ENCODE assay signal across 9 cellular contexts in the genomic region with DNA sequence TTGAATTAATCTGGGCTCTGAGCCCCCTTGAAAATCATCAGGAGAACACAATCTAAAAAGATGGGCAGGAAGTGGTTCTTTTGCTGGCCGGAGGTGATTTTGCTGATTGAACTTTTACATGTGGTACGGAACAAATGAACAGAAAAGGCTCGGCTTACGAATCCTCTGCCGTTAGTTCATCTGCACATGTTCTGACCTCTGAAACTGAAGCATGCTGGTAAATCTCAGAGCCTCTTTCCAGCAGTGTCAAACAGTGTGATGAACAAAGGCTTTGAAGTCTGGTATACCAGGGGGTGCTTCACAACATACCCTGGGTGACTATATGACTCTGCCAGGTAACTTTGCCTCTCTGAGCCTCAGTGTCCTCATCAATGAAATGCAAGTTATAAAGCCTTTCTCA.
A peak's percentile ranks its signal among the peaks of the same experiment; 100 is the strongest.
DNase-seq lines count a peak whose midpoint lies in the region; ATAC-seq and TF ChIP-seq lines count a peak whose summit lies in the region.
"Had no signal": no experiment of that assay in that cellular context is flagged by ENCODE, and none has a peak within 500 bp of the region (broad histone marks: within the 10 kb centered on the region; RNA-seq: fewer than 3 reads in every experiment).

No MANE protein-coding gene starts in this region.

- CTCF ChIA-PET in Calu3 (lab: Charles Lee), result no interaction called here

- H3K27me3 ChIP-seq in ascending aorta, result no peaks in the 10 kb centered on the region
- no peaks in the 10 kb centered on the region for H3K27me3 ChIP-seq in psoas muscle (ENCODE audit: insufficient read depth in 3 of 3, low read length in 2 of 3)

- H3K9me3 Mint-ChIP-seq in Calu3 (ENCODE audit: low read depth, unreplicated experiment), result no peaks in the 10 kb centered on the region

- no peak overlapping the region for H3K27ac Mint-ChIP-seq in Calu3 (ENCODE audit: unreplicated experiment)

- intact Hi-C loops in ascending aorta (cut with DNase I) (loop anchor here (2.0 to 10.0 kb wide), 4 partner anchors 164 to 451 kb away; a partner anchor contains a TSS), psoas muscle (cut with DNase I) (loop anchor here (10.0 kb wide), 3 partner anchors 161 to 421 kb away; a partner anchor contains a TSS), Calu3 (cut with micrococcal nuclease; ENCODE audit: unreplicated experiment) (loop anchor here (10.0 kb wide), 1 partner anchor 161 kb away; no protein-coding TSS in a partner anchor)

- H3K36me3 Mint-ChIP-seq in Calu3 (ENCODE audit: insufficient read depth, unreplicated experiment), result no peaks in the 10 kb centered on the region

- H3K4me3 Mint-ChIP-seq in Calu3 (ENCODE audit: low read depth, unreplicated experiment), result no peak overlapping the region

- H3K36me3 ChIP-seq in ascending aorta, result no peaks in the 10 kb centered on the region
- no peaks in the 10 kb centered on the region for H3K36me3 ChIP-seq in psoas muscle (ENCODE audit: insufficient read depth in 1 of 2, low read depth in 1 of 2)

- TF ChIP-seq CTCF in GM12865 (IDR thresholded peaks at IDR 0.05; ENCODE audit: insufficient read depth, low read depth, low read length, missing control alignments) (no peak), ascending aorta (IDR thresholded peaks at IDR 0.05) (no peak), psoas muscle (IDR thresholded peaks at IDR 0.05) (no peak), Calu3 (IDR thresholded peaks at IDR 0.05; ENCODE audit: unreplicated experiment) (no peak)

- BruUV-seq in Calu3 (replicated peaks; lab: Mats Ljungman, UMichigan), result no TSS peak

- peaks cover 13% of the 10 kb centered on the region for H3K27me3 Mint-ChIP-seq in Calu3 (ENCODE audit: unreplicated experiment)

- H3K9me3 ChIP-seq in ascending aorta, result no peaks in the 10 kb centered on the region
- H3K9me3 ChIP-seq in psoas muscle, result no peaks in the 10 kb centered on the region

- H3K27ac ChIP-seq in ascending aorta, result peak overlapping the region; percentile 66 to 86
- peak overlapping the region; percentile 24 for H3K27ac ChIP-seq in psoas muscle

- no peaks in the 10 kb centered on the region for H3K4me1 Mint-ChIP-seq in Calu3 (ENCODE audit: low read depth, unreplicated experiment)

- peak; percentile 62 for DNase-seq in GM12865 (ENCODE audit: low read depth)
- no peak for DNase-seq in ascending aorta (ENCODE audit: low spot score in 2 of 2)
- no peak for DNase-seq in psoas muscle
- DNase-seq in NCI-H2196 treated with DMSO at 0.1 percent for 48 hours (lab: John Stamatoyannopoulos, UW; ENCODE audit: unreplicated experiment), result no peak
- no peak for DNase-seq in Calu3
- DNase-seq in CD1c-positive myeloid dendritic cell (ENCODE audit: extremely low spot score), result no peak
- no peak for DNase-seq in NCI-H1436 (lab: John Stamatoyannopoulos, UW)
- DNase-seq: NCI-H510A had no signal

- peaks cover 21 to 53% of the 10 kb centered on the region in 2 donors for H3K4me1 ChIP-seq in ascending aorta
- H3K4me1 ChIP-seq in psoas muscle, result no peaks in the 10 kb centered on the region

- 20 to 43% (median 29%) methylated on average over 5 of the region's 5 CpGs for WGBS in psoas muscle, 3 donors

- H3K4me3 ChIP-seq in GM12865 (ENCODE audit: low read depth, low read length) (no peak overlapping the region), ascending aorta (peak overlapping the region in 1 of 2 donors; percentile 49), psoas muscle (no peak overlapping the region)

- peak; percentile 38 for ATAC-seq in HG02852 (IDR thresholded peaks at IDR 0.05; ENCODE audit: unreplicated experiment)
- ATAC-seq in psoas muscle, result no peak
